12 cellular contexts compared by ENCODE assay signal in genomic region chr6:170136541-170137175, GRCh38.
DNase-seq lines count a peak whose midpoint lies in the region; ATAC-seq and TF ChIP-seq lines count a peak whose summit lies in the region.
"Had no signal": no experiment of that assay in that cellular context is flagged by ENCODE, and none has a peak within 500 bp of the region (broad histone marks: within the 10 kb centered on the region; RNA-seq: fewer than 3 reads in every experiment).

No MANE protein-coding gene starts in this region.

- no peak overlapping the region for H3K4me3 ChIP-seq in transverse colon
- H3K4me3 ChIP-seq: adrenal gland, thoracic aorta had no signal

- 95% methylated on average over 69 of the region's 69 CpGs; no CpG with 5 or more reads in 1 of the 2 donors for WGBS in transverse colon (ENCODE audit: low coverage in 1 of 2), 2 donors

- H3K4me1 Mint-ChIP-seq in osteocyte (ENCODE audit: unreplicated experiment): no peaks in the 10 kb centered on the region
- H3K4me1 Mint-ChIP-seq in activated T-helper 17 cell treated with anti-CD3 and anti-CD28 coated beads, Interleukin-2, amount 50 U/mL, for 72 hours: no peaks in the 10 kb centered on the region

- H3K36me3 Mint-ChIP-seq in osteocyte (ENCODE audit: unreplicated experiment): no peaks in the 10 kb centered on the region
- no peaks in the 10 kb centered on the region for H3K36me3 Mint-ChIP-seq in activated T-helper 17 cell treated with anti-CD3 and anti-CD28 coated beads, Interleukin-2, amount 50 U/mL, for 72 hours (ENCODE audit: low read depth)

- H3K9me3 Mint-ChIP-seq in osteocyte (ENCODE audit: unreplicated experiment): peaks cover 7% of the 10 kb centered on the region
- H3K9me3 Mint-ChIP-seq in activated T-helper 17 cell treated with anti-CD3 and anti-CD28 coated beads, Interleukin-2, amount 50 U/mL, for 72 hours: no peaks in the 10 kb centered on the region

- in situ Hi-C loops in transverse colon (cut with MboI; ENCODE audit: low pct_ligation_motif_present in 1 of 4, low pct_unique_long_range_greater_than_20kb in 1 of 4, low sequenced_read_pairs in 3 of 4): no loop called here

- no peak for TF ChIP-seq POLR2A in transverse colon (IDR thresholded peaks at IDR 0.05)

- TF ChIP-seq EP300 in transverse colon (IDR thresholded peaks at IDR 0.05; ENCODE audit: low read depth): no peak

- H3K27ac Mint-ChIP-seq in osteocyte (ENCODE audit: unreplicated experiment): no peak overlapping the region
- no peak overlapping the region for H3K27ac Mint-ChIP-seq in activated T-helper 17 cell treated with anti-CD3 and anti-CD28 coated beads, Interleukin-2, amount 50 U/mL, for 72 hours

- intact Hi-C loops in transverse colon (cut with DNase I; ENCODE audit: low total_unique reads): no loop called here

- TF ChIP-seq CTCF in osteocyte (IDR thresholded peaks at IDR 0.05): no peak
- TF ChIP-seq CTCF in transverse colon (IDR thresholded peaks at IDR 0.05): no peak

- H3K4me3 Mint-ChIP-seq in osteocyte (ENCODE audit: unreplicated experiment): no peak overlapping the region
- no peak overlapping the region for H3K4me3 Mint-ChIP-seq in activated T-helper 17 cell treated with anti-CD3 and anti-CD28 coated beads, Interleukin-2, amount 50 U/mL, for 72 hours

- no peaks in the 10 kb centered on the region for H3K36me3 ChIP-seq in transverse colon
- H3K36me3 ChIP-seq: adrenal gland, thoracic aorta had no signal

- no peak for ATAC-seq in GM18511 (IDR thresholded peaks at IDR 0.05; ENCODE audit: unreplicated experiment)
- no peak for ATAC-seq in activated T-helper 17 cell treated with anti-CD3 and anti-CD28 coated beads, Interleukin-2, amount 50 U/mL, for 72 hours (replicated peaks)

- no peaks in the 10 kb centered on the region for H3K27me3 Mint-ChIP-seq in osteocyte (ENCODE audit: unreplicated experiment)
- H3K27me3 Mint-ChIP-seq in activated T-helper 17 cell treated with anti-CD3 and anti-CD28 coated beads, Interleukin-2, amount 50 U/mL, for 72 hours: no peaks in the 10 kb centered on the region

- H3K27me3 ChIP-seq in transverse colon: no peaks in the 10 kb centered on the region
- H3K27me3 ChIP-seq: adrenal gland had no signal

- peak; percentile 51 for DNase-seq in activated effector memory CD4-positive, alpha-beta T cell treated with anti-CD3 and anti-CD28 coated beads, Interleukin-2, amount 50 U/mL, for 16 hours
- no peak for DNase-seq in activated effector memory CD4-positive, alpha-beta T cell treated with Interleukin-2 at 50 U/mL for 16 hours
- DNase-seq in ecto neural progenitor cell (ENCODE audit: low spot score): peak; percentile 32
- peak; percentile 85 for DNase-seq in osteocyte (ENCODE audit: extremely low spot score, unreplicated experiment)
- no peak for DNase-seq in transverse colon
- DNase-seq in NCI-H526 (lab: John Stamatoyannopoulos, UW): no peak
- DNase-seq: NCI-H187 treated with DMSO at 0.1 percent for 48 hours; stimulated activated CD4-positive, alpha-beta T cell treated with anti-CD3 and anti-CD28 coated beads, Interleukin-12 subunit alpha, Interleukin-12 subunit beta, amount 100 ng/mL, for 4 hours had no signal

- H3K27ac ChIP-seq in transverse colon: peak overlapping the region; percentile 31 to 59 (median 46)
- H3K27ac ChIP-seq: thoracic aorta had no signal

- no peaks in the 10 kb centered on the region for H3K9me3 ChIP-seq in transverse colon
- H3K9me3 ChIP-seq: adrenal gland, thoracic aorta had no signal

- no peaks in the 10 kb centered on the region for H3K4me1 ChIP-seq in transverse colon
- H3K4me1 ChIP-seq: adrenal gland had no signal

Comparison
In these comparisons a context has a peak if more than half of its experiments do, and no peak if none do; other contexts are left out.
1. DNase-seq: peak in activated effector memory CD4-positive, alpha-beta T cell treated with anti-CD3 and anti-CD28 coated beads, Interleukin-2, amount 50 U/mL, for 16 hours (single experiment), ecto neural progenitor cell (single experiment) and osteocyte (single experiment); none in activated effector memory CD4-positive, alpha-beta T cell treated with Interleukin-2 at 50 U/mL for 16 hours (single experiment), transverse colon (single experiment) and NCI-H526 (0 of 2).